7 cellular contexts compared by ENCODE assay signal in genomic region chr22:22117864-22118544, GRCh38.
A peak's percentile ranks its signal among the peaks of the same experiment; 100 is the strongest.
DNase-seq lines count a peak whose midpoint lies in the region; ATAC-seq and TF ChIP-seq lines count a peak whose summit lies in the region.
"Not testable (repeated sequence)": the region's sequence is repeated elsewhere in the genome, so short reads cannot be mapped to it uniquely, and the experiment has no call there.

No MANE protein-coding gene starts in this region.

- TF ChIP-seq CTCF in GM23338 (conservative IDR thresholded peaks at IDR 0.05; ENCODE audit: low read depth in 2 of 2); Peyer's patch (IDR thresholded peaks at IDR 0.05); breast epithelium (IDR thresholded peaks at IDR 0.05): not testable (repeated sequence)

- not testable (repeated sequence) for H3K4me1 Mint-ChIP-seq in GM23338; activated T-cell treated with anti-CD3 and anti-CD28 coated beads, Interleukin-2, amount 50 U/mL, for 24 hours (ENCODE audit: low read depth)
- peaks cover 19 to 34% (median 27%) of the 10 kb centered on the region in 3 donors for H3K4me1 Mint-ChIP-seq in naive B cell
- peaks cover 27% of the 10 kb centered on the region for H3K4me1 Mint-ChIP-seq in stimulated activated memory B cell treated with anti-CD40 and anti-IgM and Interleukin-4, amounts not matched to agents 10 μg/mL and 1 μg/mL and 100 μg/mL, for 72 hours

- H3F3A ChIP-seq in GM23338 (replicated peaks; ENCODE audit: low read depth): not testable (repeated sequence)

- H3K27me3 Mint-ChIP-seq in GM23338 (ENCODE audit: insufficient read depth, low read depth, poor library complexity): peaks cover 42% of the 10 kb centered on the region
- H3K27me3 Mint-ChIP-seq in activated T-cell treated with anti-CD3 and anti-CD28 coated beads, Interleukin-2, amount 50 U/mL, for 24 hours: peaks cover 25% of the 10 kb centered on the region
- H3K27me3 Mint-ChIP-seq in naive B cell; stimulated activated memory B cell treated with anti-CD40 and anti-IgM and Interleukin-4, amounts not matched to agents 10 μg/mL and 1 μg/mL and 100 μg/mL, for 72 hours: not testable (repeated sequence)

- H3K4me1 ChIP-seq in BLaER1 treated with 17β-estradiol and CSF1 and Interleukin-3, amounts not matched to agents 10 nM and 100 nM; GM23338 (ENCODE audit: insufficient read depth); Peyer's patch; breast epithelium: not testable (repeated sequence)

- not testable (repeated sequence) for DNase-seq in GM23338 (ENCODE audit: low spot score); Peyer's patch; activated T-cell treated with anti-CD3 and anti-CD28 coated beads, Interleukin-2, amount 50 U/mL, for 24 hours; breast epithelium (ENCODE audit: low spot score in 2 of 2)
- DNase-seq in naive B cell: peak; percentile 40

- not testable (repeated sequence) for TF ChIP-seq POLR2A in Peyer's patch (IDR thresholded peaks at IDR 0.05); breast epithelium (IDR thresholded peaks at IDR 0.05)

- not testable (repeated sequence) for H2AFZ ChIP-seq in GM23338

- H3K9me2 ChIP-seq in GM23338 (ENCODE audit: insufficient read depth): not testable (repeated sequence)

- peak overlapping the region; percentile 38 to 70 (median 64); a peak in 20 of 22 replicates for H3K4me2 ChIP-seq in BLaER1 treated with 17β-estradiol and CSF1 and Interleukin-3, amounts not matched to agents 10 nM and 100 nM
- H3K4me2 ChIP-seq in GM23338: not testable (repeated sequence)

- ATAC-seq in GM23338 (peak; percentile 59), naive B cell (ENCODE audit: low read depth in 2 of 2) (peak; percentile 71 to 73)
- peak; percentile 71 for ATAC-seq in stimulated activated memory B cell treated with anti-CD40 and anti-IgM and Interleukin-4, amounts not matched to agents 10 μg/mL and 1 μg/mL and 100 μg/mL, for 72 hours

- not testable (repeated sequence) for H3K9ac ChIP-seq in BLaER1 treated with 17β-estradiol and CSF1 and Interleukin-3, amounts not matched to agents 10 nM and 100 nM

- H3K79me2 ChIP-seq in GM23338 (replicated peaks; ENCODE audit: insufficient read depth): not testable (repeated sequence)

- not testable (repeated sequence) for H3K9me3 ChIP-seq in BLaER1 treated with 17β-estradiol and CSF1 and Interleukin-3, amounts not matched to agents 10 nM and 100 nM (replicated peaks in 1 of 11); Peyer's patch; breast epithelium

- not testable (repeated sequence) for H3K27ac ChIP-seq in BLaER1 treated with 17β-estradiol and CSF1 and Interleukin-3, amounts not matched to agents 10 nM and 100 nM; GM23338 (ENCODE audit: low read depth); breast epithelium
- peak overlapping the region in 2 of 4 donors; percentile 57 to 72 for H3K27ac ChIP-seq in Peyer's patch

- peak overlapping the region in 9 of 10 experiments; percentile 18 to 59 (median 40); a peak in 13 of 20 replicates for H3K4me3 ChIP-seq in BLaER1 treated with 17β-estradiol and CSF1 and Interleukin-3, amounts not matched to agents 10 nM and 100 nM
- H3K4me3 ChIP-seq in GM23338: not testable (repeated sequence)
- H3K4me3 ChIP-seq in Peyer's patch (peak overlapping the region in 3 of 4 donors; percentile 14 to 34 (median 21)), breast epithelium (peak overlapping the region; percentile 13 to 54 (median 38))

- intact Hi-C loops in breast epithelium (cut with DNase I; ENCODE audit: low total_unique reads): not testable (repeated sequence)

- not testable (repeated sequence) for H3K36me3 ChIP-seq in BLaER1 treated with 17β-estradiol and CSF1 and Interleukin-3, amounts not matched to agents 10 nM and 100 nM; GM23338 (ENCODE audit: insufficient read depth); Peyer's patch; breast epithelium

- H4K20me1 ChIP-seq in BLaER1 treated with 17β-estradiol and CSF1 and Interleukin-3, amounts not matched to agents 10 nM and 100 nM; GM23338 (replicated peaks; ENCODE audit: insufficient read depth): not testable (repeated sequence)

- H3K36me3 Mint-ChIP-seq in GM23338 (ENCODE audit: low read depth); activated T-cell treated with anti-CD3 and anti-CD28 coated beads, Interleukin-2, amount 50 U/mL, for 24 hours (ENCODE audit: low read depth); naive B cell; stimulated activated memory B cell treated with anti-CD40 and anti-IgM and Interleukin-4, amounts not matched to agents 10 μg/mL and 1 μg/mL and 100 μg/mL, for 72 hours: not testable (repeated sequence)

- H3K4me3 Mint-ChIP-seq in GM23338: not testable (repeated sequence)
- H3K4me3 Mint-ChIP-seq in activated T-cell treated with anti-CD3 and anti-CD28 coated beads, Interleukin-2, amount 50 U/mL, for 24 hours: peak overlapping the region; percentile 6
- H3K4me3 Mint-ChIP-seq in naive B cell: peak overlapping the region; percentile 79 to 96 (median 90)
- H3K4me3 Mint-ChIP-seq in stimulated activated memory B cell treated with anti-CD40 and anti-IgM and Interleukin-4, amounts not matched to agents 10 μg/mL and 1 μg/mL and 100 μg/mL, for 72 hours: peak overlapping the region; percentile 90

- H3K27me3 ChIP-seq in BLaER1 treated with 17β-estradiol and CSF1 and Interleukin-3, amounts not matched to agents 10 nM and 100 nM: peaks cover 18 to 34% (median 27%) of the 10 kb centered on the region in 11 experiments
- H3K27me3 ChIP-seq in GM23338 (ENCODE audit: insufficient read depth): peaks cover 66% of the 10 kb centered on the region
- H3K27me3 ChIP-seq in Peyer's patch, breast epithelium: not testable (repeated sequence)

- H3K9me3 Mint-ChIP-seq in GM23338; activated T-cell treated with anti-CD3 and anti-CD28 coated beads, Interleukin-2, amount 50 U/mL, for 24 hours; naive B cell; stimulated activated memory B cell treated with anti-CD40 and anti-IgM and Interleukin-4, amounts not matched to agents 10 μg/mL and 1 μg/mL and 100 μg/mL, for 72 hours: not testable (repeated sequence)

- not testable (repeated sequence) for H3K27ac Mint-ChIP-seq in GM23338; activated T-cell treated with anti-CD3 and anti-CD28 coated beads, Interleukin-2, amount 50 U/mL, for 24 hours
- peak overlapping the region in 5 of 6 donors; percentile 18 to 95 (median 85) for H3K27ac Mint-ChIP-seq in naive B cell
- H3K27ac Mint-ChIP-seq in stimulated activated memory B cell treated with anti-CD40 and anti-IgM and Interleukin-4, amounts not matched to agents 10 μg/mL and 1 μg/mL and 100 μg/mL, for 72 hours: peak overlapping the region; percentile 96
